ENCODE assay signal across 9 cellular contexts in genomic region chr22:20919718-20920117, GRCh38. TPM values are rescaled to one million over a fixed set of nuclear protein-coding genes. Genes with fewer than 3 reads are reported as not detected.
DNase-seq lines count a peak whose midpoint lies in the region; ATAC-seq, FAIRE-seq and TF ChIP-seq lines count a peak whose summit lies in the region.
"Had no signal": no experiment of that assay in that cellular context is flagged by ENCODE, and none has a peak within 500 bp of the region (broad histone marks: within the 10 kb centered on the region; RNA-seq: fewer than 3 reads in every experiment).

No MANE protein-coding gene starts in this region.

- H3K4me2 ChIP-seq in DND-41 (ENCODE audit: insufficient read depth, low read length) (peak overlapping the region; percentile 87), PC-3 (ENCODE audit: low read length) (peak overlapping the region; percentile 92)

- TF ChIP-seq CTCF in DND-41 (IDR thresholded peaks at IDR 0.05; ENCODE audit: borderline replicate concordance, extremely low read depth, low read length, poor library complexity, severe bottlenecking) (no peak), PC-3 (conservative IDR thresholded peaks at IDR 0.05; ENCODE audit: low read depth, low read length) (no peak), epithelial cell of esophagus (IDR thresholded peaks at IDR 0.05; ENCODE audit: insufficient read depth, low read depth, low read length, missing control alignments) (no peak), pancreas (IDR thresholded peaks at IDR 0.05) (no peak)

- H3K27ac ChIP-seq in DND-41 (ENCODE audit: low read length) = peak overlapping the region; percentile 37; the same call in 1 of the 2 replicates
- no peak overlapping the region for H3K27ac ChIP-seq in PC-3 (ENCODE audit: low read length)
- H3K27ac ChIP-seq in pancreas = no peak overlapping the region
- no peak overlapping the region for H3K27ac ChIP-seq in caudate nucleus (ENCODE audit: low read depth, low read length)

- H3K4me1 ChIP-seq in DND-41 (ENCODE audit: insufficient read depth, low read length) = peaks cover 53% of the 10 kb centered on the region
- peaks cover 14% of the 10 kb centered on the region for H3K4me1 ChIP-seq in PC-3 (ENCODE audit: insufficient read depth, low read length)
- H3K4me1 ChIP-seq in pancreas = peaks cover 0 to 20% (median 4%) of the 10 kb centered on the region in 3 donors

- no peaks in the 10 kb centered on the region for H3K9me3 ChIP-seq in DND-41 (ENCODE audit: insufficient read depth, low read length, severe bottlenecking)
- no peaks in the 10 kb centered on the region for H3K9me3 ChIP-seq in PC-3 (ENCODE audit: low read length)
- H3K9me3 ChIP-seq in pancreas = no peaks in the 10 kb centered on the region

- H3K9me2 ChIP-seq in PC-3 (replicated peaks; ENCODE audit: low read length) = no peaks in the 10 kb centered on the region

- H3K4me3 ChIP-seq in DND-41 (ENCODE audit: low read depth in 1 of 2, low read length in 2 of 2) (peak overlapping the region; percentile 99 to 100; a peak in 3 of 4 replicates), PC-3 (ENCODE audit: low read length) (peak overlapping the region; percentile 99), epithelial cell of esophagus (ENCODE audit: low read length) (peak overlapping the region; percentile 85), pancreas (peak overlapping the region in 3 of 4 donors; percentile 95 to 100 (median 97))

- BruUV-seq in PC-3 (replicated peaks; lab: Mats Ljungman, UMichigan) = TSS peak; percentile 23

- H4K20me1 ChIP-seq in DND-41 (ENCODE audit: insufficient read depth, low read length) (peaks cover 59% of the 10 kb centered on the region), PC-3 (ENCODE audit: low read length) (peaks cover 53% of the 10 kb centered on the region)

- H3K27me3 ChIP-seq in DND-41 (ENCODE audit: insufficient read depth, low read length, poor library complexity) (no peaks in the 10 kb centered on the region), PC-3 (ENCODE audit: low read length) (no peaks in the 10 kb centered on the region), pancreas (no peaks in the 10 kb centered on the region)

- no peak for FAIRE-seq in pancreas (lab: Jason Lieb, UNC)

- POLR2A ChIA-PET in PC-3 (lab: Charles Lee; ENCODE audit: unreplicated experiment) = interaction anchor here (0.6 kb wide), 1 partner anchor 56 kb away, joined by 4 read pairs; no protein-coding TSS in a partner anchor

- peak overlapping the region; percentile 99 for H3K9ac ChIP-seq in DND-41 (ENCODE audit: low read depth, low read length)
- H3K9ac ChIP-seq in PC-3 (ENCODE audit: low read length) = peak overlapping the region; percentile 96

- DNase-seq in DND-41 (no peak), PC-3 (no peak), epithelial cell of esophagus (ENCODE audit: low read depth) (no peak), pancreas (no peak), caudate nucleus (lab: John Stamatoyannopoulos, UW) (no peak), D341Med (ENCODE audit: low spot score) (no peak), SIG-M5 (lab: John Stamatoyannopoulos, UW) (no peak)
- DNase-seq in stimulated activated CD4-positive, alpha-beta T cell treated with anti-CD3 and anti-CD28 coated beads, Interleukin-2, amount 100 ng/mL, for 24 hours = no peak

- ATAC-seq in DND-41 (ENCODE audit: insufficient read depth, low read depth) = no peak
- ATAC-seq in PC-3 = no peak
- ATAC-seq in pancreas = no peak

- H3F3A ChIP-seq in PC-3 (ENCODE audit: low read length, unreplicated experiment) = no peaks in the 10 kb centered on the region

- intact Hi-C loops in PC-3 (cut with micrococcal nuclease) (no loop called here), pancreas (cut with DNase I) (no loop called here)

- H3K79me2 ChIP-seq in DND-41 (ENCODE audit: insufficient read depth, low read length) (peaks cover 79% of the 10 kb centered on the region), PC-3 (ENCODE audit: low read length) (peaks cover 75% of the 10 kb centered on the region)

- H3K36me3 ChIP-seq in DND-41 (ENCODE audit: insufficient read depth, low read length) (peaks cover 36% of the 10 kb centered on the region), PC-3 (ENCODE audit: low read depth, low read length) (peaks cover 7% of the 10 kb centered on the region), pancreas (no peaks in the 10 kb centered on the region)

- WGBS in pancreas, 2 donors = 3 to 4% methylated on average over 4 of the region's 4 CpGs

- no peak overlapping the region for H2AFZ ChIP-seq in DND-41 (ENCODE audit: low read depth, low read length)
- H2AFZ ChIP-seq in PC-3 (ENCODE audit: low read length) = no peak overlapping the region

- CTCF ChIA-PET in PC-3 (lab: Charles Lee) = no interaction called here

RNA-seq across cellular contexts. Expression of gene CRKL, which starts 2.5 kb away (rescaled TPM):
- 35.4 and 36.2 TPM in 2 replicates for total RNA-seq in PC-3 (2014; rRNA removed)
- total RNA-seq in pancreas = 10 to 100 TPM; 15.8 to 29.4 (median 20.9) TPM
- polyA plus RNA-seq in pancreas = 10 to 100 TPM in 1 of 2 donors, 1 to 10 TPM in 1; 9.1 to 13.3 TPM

RNA-seq across cellular contexts. Expression of gene AIFM3, which starts 47.3 kb away (rescaled TPM):
- total RNA-seq in PC-3 (2014; rRNA removed) (0.98 and 1.5 TPM in 2 replicates), pancreas (1 to 10 TPM in 4 of 6 donors, under 1 TPM in 2; 0.63 to 2.3 (median 1.1) TPM)
- 1 to 10 TPM; 1.4 to 4.5 TPM for polyA plus RNA-seq in pancreas
- total RNA-seq: T-helper 1 cell treated with Interleukin-12 subunit alpha and Interleukin-12 subunit beta and Interleukin-4 antibody, amounts not matched to agents 30 ng/mL and 1 ng/mL, for 36 hours had no signal
